In the genomic region with DNA sequence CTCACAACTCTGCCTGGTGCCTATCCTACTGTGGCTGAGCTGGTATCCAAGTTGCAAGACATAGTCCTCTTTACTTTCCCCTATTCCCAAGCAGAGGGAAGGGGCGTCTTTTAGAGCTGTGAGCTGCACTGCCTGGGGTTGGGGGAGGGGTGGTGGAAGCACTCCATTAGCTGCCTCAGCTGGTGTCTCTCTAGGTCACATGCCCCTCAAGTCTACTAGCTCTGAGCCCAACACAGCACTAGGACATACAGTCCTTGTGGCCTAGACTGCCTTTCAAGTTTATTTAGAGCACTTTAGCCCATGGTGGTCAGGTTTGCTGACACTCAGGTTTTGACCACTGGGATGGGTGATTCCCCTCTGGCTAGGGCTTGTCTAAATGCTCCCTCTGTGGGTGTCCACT, we compare ENCODE assay signal across 2 cellular contexts.
TF ChIP-seq lines count a peak whose summit lies in the region.

No MANE protein-coding gene starts in this region.

TF ChIP-seq in GM23338, 12 proteins besides CTCF, POLR2A, EP300 and RAD21 (continued from another document):
- TF ChIP-seq, protein P1, sequence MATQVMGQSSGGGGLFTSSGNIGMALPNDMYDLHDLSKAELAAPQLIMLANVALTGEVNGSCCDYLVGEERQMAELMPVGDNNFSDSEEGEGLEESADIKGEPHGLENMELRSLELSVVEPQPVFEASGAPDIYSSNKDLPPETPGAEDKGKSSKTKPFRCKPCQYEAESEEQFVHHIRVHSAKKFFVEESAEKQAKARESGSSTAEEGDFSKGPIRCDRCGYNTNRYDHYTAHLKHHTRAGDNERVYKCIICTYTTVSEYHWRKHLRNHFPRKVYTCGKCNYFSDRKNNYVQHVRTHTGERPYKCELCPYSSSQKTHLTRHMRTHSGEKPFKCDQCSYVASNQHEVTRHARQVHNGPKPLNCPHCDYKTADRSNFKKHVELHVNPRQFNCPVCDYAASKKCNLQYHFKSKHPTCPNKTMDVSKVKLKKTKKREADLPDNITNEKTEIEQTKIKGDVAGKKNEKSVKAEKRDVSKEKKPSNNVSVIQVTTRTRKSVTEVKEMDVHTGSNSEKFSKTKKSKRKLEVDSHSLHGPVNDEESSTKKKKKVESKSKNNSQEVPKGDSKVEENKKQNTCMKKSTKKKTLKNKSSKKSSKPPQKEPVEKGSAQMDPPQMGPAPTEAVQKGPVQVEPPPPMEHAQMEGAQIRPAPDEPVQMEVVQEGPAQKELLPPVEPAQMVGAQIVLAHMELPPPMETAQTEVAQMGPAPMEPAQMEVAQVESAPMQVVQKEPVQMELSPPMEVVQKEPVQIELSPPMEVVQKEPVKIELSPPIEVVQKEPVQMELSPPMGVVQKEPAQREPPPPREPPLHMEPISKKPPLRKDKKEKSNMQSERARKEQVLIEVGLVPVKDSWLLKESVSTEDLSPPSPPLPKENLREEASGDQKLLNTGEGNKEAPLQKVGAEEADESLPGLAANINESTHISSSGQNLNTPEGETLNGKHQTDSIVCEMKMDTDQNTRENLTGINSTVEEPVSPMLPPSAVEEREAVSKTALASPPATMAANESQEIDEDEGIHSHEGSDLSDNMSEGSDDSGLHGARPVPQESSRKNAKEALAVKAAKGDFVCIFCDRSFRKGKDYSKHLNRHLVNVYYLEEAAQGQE (IDR thresholded peaks at IDR 0.05; ENCODE audit: unreplicated experiment), result no peak
- TF ChIP-seq, protein P2, sequence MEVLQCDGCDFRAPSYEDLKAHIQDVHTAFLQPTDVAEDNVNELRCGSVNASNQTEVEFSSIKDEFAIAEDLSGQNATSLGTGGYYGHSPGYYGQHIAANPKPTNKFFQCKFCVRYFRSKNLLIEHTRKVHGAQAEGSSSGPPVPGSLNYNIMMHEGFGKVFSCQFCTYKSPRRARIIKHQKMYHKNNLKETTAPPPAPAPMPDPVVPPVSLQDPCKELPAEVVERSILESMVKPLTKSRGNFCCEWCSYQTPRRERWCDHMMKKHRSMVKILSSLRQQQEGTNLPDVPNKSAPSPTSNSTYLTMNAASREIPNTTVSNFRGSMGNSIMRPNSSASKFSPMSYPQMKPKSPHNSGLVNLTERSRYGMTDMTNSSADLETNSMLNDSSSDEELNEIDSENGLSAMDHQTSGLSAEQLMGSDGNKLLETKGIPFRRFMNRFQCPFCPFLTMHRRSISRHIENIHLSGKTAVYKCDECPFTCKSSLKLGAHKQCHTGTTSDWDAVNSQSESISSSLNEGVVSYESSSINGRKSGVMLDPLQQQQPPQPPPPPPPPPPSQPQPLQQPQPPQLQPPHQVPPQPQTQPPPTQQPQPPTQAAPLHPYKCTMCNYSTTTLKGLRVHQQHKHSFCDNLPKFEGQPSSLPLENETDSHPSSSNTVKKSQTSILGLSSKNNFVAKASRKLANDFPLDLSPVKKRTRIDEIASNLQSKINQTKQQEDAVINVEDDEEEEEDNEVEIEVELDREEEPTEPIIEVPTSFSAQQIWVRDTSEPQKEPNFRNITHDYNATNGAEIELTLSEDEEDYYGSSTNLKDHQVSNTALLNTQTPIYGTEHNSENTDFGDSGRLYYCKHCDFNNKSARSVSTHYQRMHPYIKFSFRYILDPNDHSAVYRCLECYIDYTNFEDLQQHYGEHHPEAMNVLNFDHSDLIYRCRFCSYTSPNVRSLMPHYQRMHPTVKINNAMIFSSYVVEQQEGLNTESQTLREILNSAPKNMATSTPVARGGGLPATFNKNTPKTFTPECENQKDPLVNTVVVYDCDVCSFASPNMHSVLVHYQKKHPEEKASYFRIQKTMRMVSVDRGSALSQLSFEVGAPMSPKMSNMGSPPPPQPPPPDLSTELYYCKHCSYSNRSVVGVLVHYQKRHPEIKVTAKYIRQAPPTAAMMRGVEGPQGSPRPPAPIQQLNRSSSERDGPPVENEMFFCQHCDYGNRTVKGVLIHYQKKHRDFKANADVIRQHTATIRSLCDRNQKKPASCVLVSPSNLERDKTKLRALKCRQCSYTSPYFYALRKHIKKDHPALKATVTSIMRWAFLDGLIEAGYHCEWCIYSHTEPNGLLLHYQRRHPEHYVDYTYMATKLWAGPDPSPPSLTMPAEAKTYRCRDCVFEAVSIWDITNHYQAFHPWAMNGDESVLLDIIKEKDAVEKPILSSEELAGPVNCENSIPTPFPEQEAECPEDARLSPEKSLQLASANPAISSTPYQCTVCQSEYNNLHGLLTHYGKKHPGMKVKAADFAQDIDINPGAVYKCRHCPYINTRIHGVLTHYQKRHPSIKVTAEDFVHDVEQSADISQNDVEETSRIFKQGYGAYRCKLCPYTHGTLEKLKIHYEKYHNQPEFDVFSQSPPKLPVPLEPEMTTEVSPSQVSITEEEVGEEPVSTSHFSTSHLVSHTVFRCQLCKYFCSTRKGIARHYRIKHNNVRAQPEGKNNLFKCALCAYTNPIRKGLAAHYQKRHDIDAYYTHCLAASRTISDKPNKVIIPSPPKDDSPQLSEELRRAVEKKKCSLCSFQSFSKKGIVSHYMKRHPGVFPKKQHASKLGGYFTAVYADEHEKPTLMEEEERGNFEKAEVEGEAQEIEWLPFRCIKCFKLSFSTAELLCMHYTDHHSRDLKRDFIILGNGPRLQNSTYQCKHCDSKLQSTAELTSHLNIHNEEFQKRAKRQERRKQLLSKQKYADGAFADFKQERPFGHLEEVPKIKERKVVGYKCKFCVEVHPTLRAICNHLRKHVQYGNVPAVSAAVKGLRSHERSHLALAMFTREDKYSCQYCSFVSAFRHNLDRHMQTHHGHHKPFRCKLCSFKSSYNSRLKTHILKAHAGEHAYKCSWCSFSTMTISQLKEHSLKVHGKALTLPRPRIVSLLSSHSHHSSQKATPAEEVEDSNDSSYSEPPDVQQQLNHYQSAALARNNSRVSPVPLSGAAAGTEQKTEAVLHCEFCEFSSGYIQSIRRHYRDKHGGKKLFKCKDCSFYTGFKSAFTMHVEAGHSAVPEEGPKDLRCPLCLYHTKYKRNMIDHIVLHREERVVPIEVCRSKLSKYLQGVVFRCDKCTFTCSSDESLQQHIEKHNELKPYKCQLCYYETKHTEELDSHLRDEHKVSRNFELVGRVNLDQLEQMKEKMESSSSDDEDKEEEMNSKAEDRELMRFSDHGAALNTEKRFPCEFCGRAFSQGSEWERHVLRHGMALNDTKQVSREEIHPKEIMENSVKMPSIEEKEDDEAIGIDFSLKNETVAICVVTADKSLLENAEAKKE (CRISPR knock-in tag; IDR thresholded peaks at IDR 0.05), result no peak

TF ChIP-seq in WTC11, 78 proteins besides CTCF, POLR2A, EP300 and RAD21 (continued from another document):
- TF ChIP-seq, protein P3, sequence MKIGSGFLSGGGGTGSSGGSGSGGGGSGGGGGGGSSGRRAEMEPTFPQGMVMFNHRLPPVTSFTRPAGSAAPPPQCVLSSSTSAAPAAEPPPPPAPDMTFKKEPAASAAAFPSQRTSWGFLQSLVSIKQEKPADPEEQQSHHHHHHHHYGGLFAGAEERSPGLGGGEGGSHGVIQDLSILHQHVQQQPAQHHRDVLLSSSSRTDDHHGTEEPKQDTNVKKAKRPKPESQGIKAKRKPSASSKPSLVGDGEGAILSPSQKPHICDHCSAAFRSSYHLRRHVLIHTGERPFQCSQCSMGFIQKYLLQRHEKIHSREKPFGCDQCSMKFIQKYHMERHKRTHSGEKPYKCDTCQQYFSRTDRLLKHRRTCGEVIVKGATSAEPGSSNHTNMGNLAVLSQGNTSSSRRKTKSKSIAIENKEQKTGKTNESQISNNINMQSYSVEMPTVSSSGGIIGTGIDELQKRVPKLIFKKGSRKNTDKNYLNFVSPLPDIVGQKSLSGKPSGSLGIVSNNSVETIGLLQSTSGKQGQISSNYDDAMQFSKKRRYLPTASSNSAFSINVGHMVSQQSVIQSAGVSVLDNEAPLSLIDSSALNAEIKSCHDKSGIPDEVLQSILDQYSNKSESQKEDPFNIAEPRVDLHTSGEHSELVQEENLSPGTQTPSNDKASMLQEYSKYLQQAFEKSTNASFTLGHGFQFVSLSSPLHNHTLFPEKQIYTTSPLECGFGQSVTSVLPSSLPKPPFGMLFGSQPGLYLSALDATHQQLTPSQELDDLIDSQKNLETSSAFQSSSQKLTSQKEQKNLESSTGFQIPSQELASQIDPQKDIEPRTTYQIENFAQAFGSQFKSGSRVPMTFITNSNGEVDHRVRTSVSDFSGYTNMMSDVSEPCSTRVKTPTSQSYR (CRISPR knock-in tag; IDR thresholded peaks at IDR 0.05), result no peak
